9 cellular contexts compared by ENCODE assay signal in genomic region chr11:35683728-35684339, GRCh38. TPM values are rescaled to one million over a fixed set of nuclear protein-coding genes. Genes with fewer than 3 reads are reported as not detected.
A peak's percentile ranks its signal among the peaks of the same experiment; 100 is the strongest.
DNase-seq lines count a peak whose midpoint lies in the region; ATAC-seq and TF ChIP-seq lines count a peak whose summit lies in the region.
"Had no signal": no experiment of that assay in that cellular context is flagged by ENCODE, and none has a peak within 500 bp of the region (broad histone marks: within the 10 kb centered on the region; RNA-seq: fewer than 3 reads in every experiment).

No MANE protein-coding gene starts in this region.

- H3K4me1 ChIP-seq in GM23248 (ENCODE audit: insufficient read depth): peaks cover 12% of the 10 kb centered on the region; the same call in 1 of the 2 replicates
- peaks cover 0 to 26% (median 12%) of the 10 kb centered on the region in 4 donors for H3K4me1 ChIP-seq in tibial nerve
- H3K4me1 ChIP-seq in sigmoid colon: peaks cover 0 to 21% (median 14%) of the 10 kb centered on the region in 4 donors

- intact Hi-C loops in sigmoid colon (cut with DNase I): no loop called here

- TF ChIP-seq CTCF in tibial nerve (IDR thresholded peaks at IDR 0.05) (no peak), sigmoid colon (IDR thresholded peaks at IDR 0.05) (no peak)

- H3K36me3 ChIP-seq in GM23248 (ENCODE audit: low read depth) (0 out of 2 replicates have a peak, but pooled peaks cover 6% of the 10 kb centered on the region), tibial nerve (peaks cover 0 to 31% (median 4%) of the 10 kb centered on the region in 3 donors), sigmoid colon (peaks cover 0 to 33% (median 12%) of the 10 kb centered on the region in 4 donors)

- H3K9me2 ChIP-seq in GM23248 (ENCODE audit: insufficient read depth): no peaks in the 10 kb centered on the region

- no peaks in the 10 kb centered on the region for H3K9me3 ChIP-seq in GM23248 (ENCODE audit: low read depth)
- no peaks in the 10 kb centered on the region for H3K9me3 ChIP-seq in tibial nerve
- no peaks in the 10 kb centered on the region for H3K9me3 ChIP-seq in sigmoid colon

- TF ChIP-seq POLR2A in tibial nerve (IDR thresholded peaks at IDR 0.05) (no peak), sigmoid colon (IDR thresholded peaks at IDR 0.05) (no peak)

- peaks cover 4% of the 10 kb centered on the region; the same call in 1 of the 2 replicates for H3F3A ChIP-seq in GM23248 (ENCODE audit: insufficient read depth)

- no peak overlapping the region for H3K4me3 ChIP-seq in GM23248
- no peak overlapping the region for H3K4me3 ChIP-seq in tibial nerve
- no peak overlapping the region for H3K4me3 ChIP-seq in sigmoid colon

- no peak overlapping the region for H3K9ac ChIP-seq in GM23248

- H3K27ac ChIP-seq in GM23248 (no peak overlapping the region), tibial nerve (no peak overlapping the region), sigmoid colon (no peak overlapping the region)

- DNase-seq in GM23248 (peak; percentile 58), HS-5 (ENCODE audit: low read depth) (peak; percentile 19), kidney tubule cell (ENCODE audit: low spot score) (peak; percentile 34), tibial nerve (ENCODE audit: low spot score in 2 of 2) (no peak), SKM-1 treated with dmso at 0.1 percent for 144 hours (lab: John Stamatoyannopoulos, UW; ENCODE audit: unreplicated experiment) (no peak), sigmoid colon (no peak)
- DNase-seq in central memory CD4-positive, alpha-beta T cell: no peak
- DNase-seq: NCI-H345 had no signal

- H4K20me1 ChIP-seq in GM23248 (ENCODE audit: insufficient read depth): peaks cover 4% of the 10 kb centered on the region; the same call in 1 of the 2 replicates

- H3K27me3 ChIP-seq in GM23248 (replicated peaks; ENCODE audit: insufficient read depth) (no peaks in the 10 kb centered on the region), tibial nerve (no peaks in the 10 kb centered on the region), sigmoid colon (no peaks in the 10 kb centered on the region)

- ATAC-seq in GM18861 (IDR thresholded peaks at IDR 0.05; ENCODE audit: unreplicated experiment): peak; percentile 73

- in situ Hi-C loops in GM23248 (cut with MboI): no loop called here

- H3K79me2 ChIP-seq in GM23248 (ENCODE audit: insufficient read depth): peaks cover 77% of the 10 kb centered on the region

- WGBS in GM23248 (ENCODE audit: low coverage in 1 of 2, low lambda C conversion rate in 2 of 2, missing lambda C conversion rate in 2 of 2), 2 experiments: 96% methylated on average over 1 of the region's 1 CpG
- WGBS in tibial nerve, 2 donors: 68 to 74% methylated on average over 1 of the region's 1 CpG
- 14 to 44% methylated on average over 1 of the region's 1 CpG for WGBS in sigmoid colon, 2 donors

- H2AFZ ChIP-seq in GM23248: no peak overlapping the region

- no peak overlapping the region for H3K4me2 ChIP-seq in GM23248 (ENCODE audit: unreplicated experiment)

- TF ChIP-seq EP300 in tibial nerve (IDR thresholded peaks at IDR 0.05) (no peak), sigmoid colon (IDR thresholded peaks at IDR 0.05) (no peak)

RNA-seq across cellular contexts. Expression of gene TRIM44, which starts 21.3 kb away (rescaled TPM):
- 17.3 and 37.1 TPM in 2 replicates for total RNA-seq in GM23248 (2014; rRNA removed; shearing (Covaris generic))
- 27.6 and 32.2 TPM in 2 replicates for polyA plus RNA-seq in GM23248 (2016; fragmentation: Nextera tagmentation; extraction: Ambion mirVana)
- total RNA-seq in tibial nerve: 10 to 100 TPM; 22.3 to 46.7 (median 39.5) TPM
- 10 to 100 TPM; 23.0 to 97.2 (median 37.8) TPM for total RNA-seq in sigmoid colon
- polyA plus RNA-seq in sigmoid colon: 10 to 100 TPM in 1 of 3 donors, 1 to 10 TPM in 2; 8.4 to 18.0 (median 8.6) TPM

Comparison
In these comparisons a context has a peak if more than half of its experiments do, and no peak if none do; other contexts are left out.
1. DNase-seq: peak in GM23248 (single experiment), HS-5 (single experiment) and kidney tubule cell (single experiment); none in tibial nerve (0 of 2), SKM-1 treated with dmso at 0.1 percent for 144 hours (single experiment), sigmoid colon (single experiment) and central memory CD4-positive, alpha-beta T cell (single experiment).